ENCODE assay signal across 8 cellular contexts in genomic region chr4:121252224-121252806, GRCh38.
A peak's percentile ranks its signal among the peaks of the same experiment; 100 is the strongest.
DNase-seq lines count a peak whose midpoint lies in the region; ATAC-seq and TF ChIP-seq lines count a peak whose summit lies in the region.

No MANE protein-coding gene starts in this region.

- H2AFZ ChIP-seq in OCI-LY1 (ENCODE audit: low read length) (no peak overlapping the region), neural progenitor cell (replicated peaks) (no peak overlapping the region)

- no peaks in the 10 kb centered on the region for H3K4me1 Mint-ChIP-seq in neural progenitor cell

- DNase-seq in activated gamma-delta T cell treated with Interleukin-2 at 50 U/mL for 16 hours (peak; percentile 52), activated gamma-delta T cell (lab: John Stamatoyannopoulos, UW) (no peak), activated T-helper 1 cell treated with Interleukin-2 at 50 U/mL for 16 hours (ENCODE audit: low read depth) (peak; percentile 29), fibroblast of the aortic adventitia (ENCODE audit: low read depth) (peak; percentile 71), neural progenitor cell (ENCODE audit: low spot score) (peak; percentile 88), tibial nerve (ENCODE audit: low spot score in 2 of 2) (peak; percentile 60 to 76)

- H3K4me1 ChIP-seq in OCI-LY1 (ENCODE audit: insufficient read depth, low read length, severe bottlenecking) (no peaks in the 10 kb centered on the region), neural progenitor cell (no peaks in the 10 kb centered on the region), tibial nerve (no peaks in the 10 kb centered on the region)

- H3K27me3 ChIP-seq in OCI-LY1 (ENCODE audit: insufficient read depth, low read length) (no peaks in the 10 kb centered on the region), neural progenitor cell (no peaks in the 10 kb centered on the region), tibial nerve (no peaks in the 10 kb centered on the region)

- H3K9me3 ChIP-seq in OCI-LY1 (ENCODE audit: low read length) (no peaks in the 10 kb centered on the region), neural progenitor cell (ENCODE audit: low read depth) (no peaks in the 10 kb centered on the region), tibial nerve (no peaks in the 10 kb centered on the region)

- peaks cover 4% of the 10 kb centered on the region for H3K9me3 Mint-ChIP-seq in neural progenitor cell

- H3K4me3 ChIP-seq in OCI-LY1 (ENCODE audit: low read depth, low read length, poor library complexity, severe bottlenecking) (no peak overlapping the region), fibroblast of the aortic adventitia (ENCODE audit: low read depth, low read length) (no peak overlapping the region), neural progenitor cell (no peak overlapping the region), tibial nerve (no peak overlapping the region)

- TF ChIP-seq CTCF in OCI-LY1 (IDR thresholded peaks at IDR 0.05; ENCODE audit: low read length) (peak; percentile 79), fibroblast of the aortic adventitia (IDR thresholded peaks at IDR 0.05; ENCODE audit: insufficient read depth, low read length) (peak; percentile 89), neural progenitor cell (IDR thresholded peaks at IDR 0.05) (peak; percentile 89), tibial nerve (IDR thresholded peaks at IDR 0.05) (peak; percentile 68 to 82 (median 74))

- no peaks in the 10 kb centered on the region for H3K36me3 Mint-ChIP-seq in neural progenitor cell

- no peak overlapping the region for H3K9ac ChIP-seq in OCI-LY1 (ENCODE audit: low read length)
- H3K9ac ChIP-seq in neural progenitor cell = no peak overlapping the region

- H3K9me2 ChIP-seq in OCI-LY1 (ENCODE audit: low read depth, low read length) = no peaks in the 10 kb centered on the region

- TF ChIP-seq EP300 in tibial nerve (IDR thresholded peaks at IDR 0.05) = no peak

- H3F3A ChIP-seq in OCI-LY1 (ENCODE audit: insufficient read depth, low read length) (no peaks in the 10 kb centered on the region), neural progenitor cell (ENCODE audit: low read depth) (no peaks in the 10 kb centered on the region)

- TF ChIP-seq POLR2A in tibial nerve (IDR thresholded peaks at IDR 0.05) = no peak

- H3K79me2 ChIP-seq in OCI-LY1 (ENCODE audit: insufficient read depth, low read length) (no peaks in the 10 kb centered on the region), neural progenitor cell (ENCODE audit: low read depth) (no peaks in the 10 kb centered on the region)

- no peak overlapping the region for H3K4me3 Mint-ChIP-seq in neural progenitor cell

- WGBS in tibial nerve, 2 donors = 9 to 14% methylated on average over 3 of the region's 3 CpGs

- H3K36me3 ChIP-seq in OCI-LY1 (ENCODE audit: insufficient read depth, low read length) = no peaks in the 10 kb centered on the region
- no peaks in the 10 kb centered on the region for H3K36me3 ChIP-seq in neural progenitor cell
- H3K36me3 ChIP-seq in tibial nerve = no peaks in the 10 kb centered on the region

- no peak overlapping the region for H3K4me2 ChIP-seq in OCI-LY1 (ENCODE audit: low read length)
- H3K4me2 ChIP-seq in neural progenitor cell = no peak overlapping the region

- no peak overlapping the region for H3K27ac ChIP-seq in OCI-LY1 (ENCODE audit: low read depth, low read length, poor library complexity, severe bottlenecking)
- no peak overlapping the region for H3K27ac ChIP-seq in neural progenitor cell
- H3K27ac ChIP-seq in tibial nerve = no peak overlapping the region

- peak; percentile 27 for ATAC-seq in HG03469 (IDR thresholded peaks at IDR 0.05; ENCODE audit: unreplicated experiment)

- no peak overlapping the region for H3K27ac Mint-ChIP-seq in neural progenitor cell

- peaks cover 3% of the 10 kb centered on the region for H3K27me3 Mint-ChIP-seq in neural progenitor cell (ENCODE audit: insufficient read depth, low read depth)

- H4K20me1 ChIP-seq in OCI-LY1 (ENCODE audit: insufficient read depth, low read length) = no peaks in the 10 kb centered on the region
- H4K20me1 ChIP-seq in neural progenitor cell (ENCODE audit: low read depth) = no peaks in the 10 kb centered on the region
